Comparison of ENCODE assay signal across 27 cellular contexts in genomic region chr19:29106353-29106885, GRCh38.
"Had no signal": no experiment of that assay in that cellular context is flagged by ENCODE, and none has a peak within 500 bp of the region (broad histone marks: within the 10 kb centered on the region; RNA-seq: fewer than 3 reads in every experiment).

No MANE protein-coding gene starts in this region.

- H3K9me3 Mint-ChIP-seq: activated T-helper 1 cell treated with anti-CD3 and anti-CD28 coated beads, Interleukin-12 subunit alpha, Interleukin-12 subunit beta, Interleukin-2, Interleukin-4 antibody, amounts not matched to agents 30 ng/mL and 10 ng/mL and 1 ng/mL, durations not matched to agents 14 hours and 24 hours and 36 hours; effector memory CD8-positive, alpha-beta T cell had no signal

- H3K36me3 Mint-ChIP-seq: activated CD4-positive, alpha-beta memory T cell treated with anti-CD3 and anti-CD28 coated beads for 36 hours; activated CD8-positive, alpha-beta memory T cell treated with anti-CD3 and anti-CD28 coated beads, Interleukin-2, amount 10 ng/mL, durations not matched to agents 7 days and 5 days; activated naive CD4-positive, alpha-beta T cell treated with anti-CD3 and anti-CD28 coated beads, Interleukin-2, amount 10 ng/mL, durations not matched to agents 7 days and 5 days; activated naive CD8-positive, alpha-beta T cell had no signal

- H3K4me1 ChIP-seq: gastroesophageal sphincter had no signal

- ATAC-seq: activated CD4-positive, alpha-beta T cell treated with anti-CD3 and anti-CD28 coated beads for 36 hours; activated CD8-positive, alpha-beta memory T cell treated with anti-CD3 and anti-CD28 coated beads, Interleukin-2, amount 10 ng/mL, durations not matched to agents 7 days and 5 days; activated CD8-positive, alpha-beta T cell treated with anti-CD3 and anti-CD28 coated beads, Interleukin-2, amount 10 ng/mL, durations not matched to agents 7 days and 5 days; effector memory CD8-positive, alpha-beta T cell; gastroesophageal sphincter had no signal

- H3K27me3 ChIP-seq: esophagus squamous epithelium had no signal

- DNase-seq: activated CD4-positive, alpha-beta memory T cell treated with anti-CD3 and anti-CD28 coated beads for 36 hours; activated CD4-positive, alpha-beta T cell treated with anti-CD3 and anti-CD28 coated beads for 36 hours; activated CD4-positive, alpha-beta T cell treated with anti-CD3 and anti-CD28 coated beads, Interleukin-2, amount 10 ng/mL, durations not matched to agents 24 days and 14 days; activated CD4-positive, CD25-positive, alpha-beta regulatory T cell; activated CD4-positive, CD25-positive, alpha-beta regulatory T cell treated with anti-CD3 and anti-CD28 coated beads, Interleukin-2, amount 50 U/mL, for 72 hours; activated CD8-positive, alpha-beta memory T cell treated with anti-CD3 and anti-CD28 coated beads, Interleukin-2, amount 10 ng/mL, durations not matched to agents 7 days and 5 days; activated CD8-positive, alpha-beta memory T cell treated with anti-CD3 and anti-CD28 coated beads, Interleukin-2, amount 50 U/mL, for 4 hours; activated CD8-positive, alpha-beta T cell treated with anti-CD3 and anti-CD28 coated beads, Interleukin-2, amount 10 ng/mL, durations not matched to agents 7 days and 5 days; activated effector memory CD4-positive, alpha-beta T cell treated with anti-CD3 and anti-CD28 coated beads, Interleukin-2, amount 50 U/mL, for 16 hours; activated naive CD4-positive, alpha-beta T cell treated with anti-CD3 and anti-CD28 coated beads, Interleukin-2, amount 10 ng/mL, durations not matched to agents 7 days and 5 days; activated T-cell treated with anti-CD3 and anti-CD28 coated beads, Interleukin-2, amount 50 U/mL, for 1 hour; activated T-cell treated with anti-CD3 and anti-CD28 coated beads, Interleukin-2, amount 50 U/mL, for 48 hours; amniotic stem cell; anterior cingulate cortex; caudate nucleus; cortex of kidney; dermis blood vessel endothelial cell; effector CD4-positive, alpha-beta T cell; effector memory CD8-positive, alpha-beta T cell; erythroblast; esophagus squamous epithelium; foreskin melanocyte; T-helper 2 cell had no signal

- H3K27ac ChIP-seq: esophagus squamous epithelium, gastroesophageal sphincter had no signal

- H3K4me3 Mint-ChIP-seq: activated CD4-positive, alpha-beta memory T cell treated with anti-CD3 and anti-CD28 coated beads for 36 hours; activated CD4-positive, alpha-beta T cell treated with anti-CD3 and anti-CD28 coated beads for 36 hours; activated CD4-positive, alpha-beta T cell treated with anti-CD3 and anti-CD28 coated beads, Interleukin-2, amount 10 ng/mL, durations not matched to agents 24 days and 14 days; activated CD8-positive, alpha-beta memory T cell treated with anti-CD3 and anti-CD28 coated beads, Interleukin-2, amount 10 ng/mL, durations not matched to agents 7 days and 5 days; activated CD8-positive, alpha-beta T cell treated with anti-CD3 and anti-CD28 coated beads, Interleukin-2, amount 10 ng/mL, durations not matched to agents 7 days and 5 days; activated naive CD4-positive, alpha-beta T cell treated with anti-CD3 and anti-CD28 coated beads, Interleukin-2, amount 10 ng/mL, durations not matched to agents 7 days and 5 days; activated naive CD8-positive, alpha-beta T cell; activated T-helper 1 cell treated with anti-CD3 and anti-CD28 coated beads, Interleukin-12 subunit alpha, Interleukin-12 subunit beta, Interleukin-2, Interleukin-4 antibody, amounts not matched to agents 30 ng/mL and 10 ng/mL and 1 ng/mL, durations not matched to agents 14 hours and 24 hours and 36 hours; effector memory CD8-positive, alpha-beta T cell had no signal

- H3K27me3 Mint-ChIP-seq: activated CD4-positive, alpha-beta T cell treated with anti-CD3 and anti-CD28 coated beads for 36 hours; activated CD4-positive, alpha-beta T cell treated with anti-CD3 and anti-CD28 coated beads, Interleukin-2, amount 10 ng/mL, durations not matched to agents 24 days and 14 days; activated CD8-positive, alpha-beta memory T cell treated with anti-CD3 and anti-CD28 coated beads, Interleukin-2, amount 10 ng/mL, durations not matched to agents 7 days and 5 days; activated naive CD4-positive, alpha-beta T cell treated with anti-CD3 and anti-CD28 coated beads, Interleukin-2, amount 10 ng/mL, durations not matched to agents 7 days and 5 days had no signal

- H3K36me3 ChIP-seq: esophagus squamous epithelium, gastroesophageal sphincter had no signal

- H3K4me3 ChIP-seq: esophagus squamous epithelium, gastroesophageal sphincter had no signal

- H3K4me1 Mint-ChIP-seq: activated CD4-positive, alpha-beta T cell treated with anti-CD3 and anti-CD28 coated beads for 36 hours; activated CD4-positive, alpha-beta T cell treated with anti-CD3 and anti-CD28 coated beads, Interleukin-2, amount 10 ng/mL, durations not matched to agents 24 days and 14 days; activated CD8-positive, alpha-beta memory T cell treated with anti-CD3 and anti-CD28 coated beads, Interleukin-2, amount 10 ng/mL, durations not matched to agents 7 days and 5 days; activated naive CD4-positive, alpha-beta T cell treated with anti-CD3 and anti-CD28 coated beads, Interleukin-2, amount 10 ng/mL, durations not matched to agents 7 days and 5 days had no signal

- H3K9me3 ChIP-seq: esophagus squamous epithelium, gastroesophageal sphincter had no signal

- H3K27ac Mint-ChIP-seq: activated CD4-positive, alpha-beta memory T cell treated with anti-CD3 and anti-CD28 coated beads for 36 hours; activated CD4-positive, alpha-beta T cell treated with anti-CD3 and anti-CD28 coated beads for 36 hours; activated CD4-positive, alpha-beta T cell treated with anti-CD3 and anti-CD28 coated beads, Interleukin-2, amount 10 ng/mL, durations not matched to agents 24 days and 14 days; activated CD8-positive, alpha-beta memory T cell treated with anti-CD3 and anti-CD28 coated beads, Interleukin-2, amount 10 ng/mL, durations not matched to agents 7 days and 5 days; activated CD8-positive, alpha-beta T cell treated with anti-CD3 and anti-CD28 coated beads, Interleukin-2, amount 10 ng/mL, durations not matched to agents 7 days and 5 days; activated naive CD4-positive, alpha-beta T cell treated with anti-CD3 and anti-CD28 coated beads, Interleukin-2, amount 10 ng/mL, durations not matched to agents 7 days and 5 days; activated naive CD8-positive, alpha-beta T cell; activated T-helper 1 cell treated with anti-CD3 and anti-CD28 coated beads, Interleukin-12 subunit alpha, Interleukin-12 subunit beta, Interleukin-2, Interleukin-4 antibody, amounts not matched to agents 30 ng/mL and 10 ng/mL and 1 ng/mL, durations not matched to agents 14 hours and 24 hours and 36 hours; activated T-helper 2 cell treated with anti-CD3 and anti-CD28 coated beads, Interferon-gamma antibody, Interleukin-2, Interleukin-4, amounts not matched to agents 10 μg/mL and 5 μg/mL and 100 μg/mL, durations not matched to agents 14 hours and 24 hours and 36 hours; effector memory CD8-positive, alpha-beta T cell had no signal
